In the genomic region with DNA sequence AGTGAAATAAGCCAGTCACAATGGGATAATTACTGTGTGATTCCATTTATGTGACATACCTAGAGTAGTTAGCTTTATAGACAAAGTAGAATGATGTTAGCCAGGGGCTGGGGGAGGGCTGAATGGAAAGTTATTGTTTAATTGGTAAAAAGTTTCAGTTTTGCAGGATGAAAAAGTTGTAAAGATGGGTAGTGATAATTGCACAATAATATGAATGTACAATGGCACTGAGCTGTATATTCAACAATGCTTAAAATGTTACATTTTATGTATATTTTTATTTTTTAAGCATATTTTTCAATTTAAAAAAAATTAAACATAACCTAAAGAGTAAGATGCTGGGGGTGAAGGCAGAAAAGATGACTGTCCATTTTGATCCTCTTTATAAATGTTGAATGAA, we compare ENCODE assay signal across 6 cellular contexts.
"Had no signal": no experiment of that assay in that cellular context is flagged by ENCODE, and none has a peak within 500 bp of the region (broad histone marks: within the 10 kb centered on the region; RNA-seq: fewer than 3 reads in every experiment).

No MANE protein-coding gene starts in this region.

- H3K4me3 Mint-ChIP-seq: GM23338, H9, IgD-negative memory B cell had no signal

- ATAC-seq: GM23338 had no signal

- H2AFZ ChIP-seq: GM23338 had no signal

- DNase-seq: H9, HCEC 1CT, KG1 had no signal

- H3K27me3 Mint-ChIP-seq: IgD-negative memory B cell had no signal

- H3K4me2 ChIP-seq: GM23338 had no signal

- FAIRE-seq: H1 had no signal

- H3K9me3 Mint-ChIP-seq: GM23338, H9, IgD-negative memory B cell had no signal

- H3K4me3 ChIP-seq: GM23338 had no signal

- H3K27ac Mint-ChIP-seq: GM23338, H9 had no signal
